In the genomic region with DNA sequence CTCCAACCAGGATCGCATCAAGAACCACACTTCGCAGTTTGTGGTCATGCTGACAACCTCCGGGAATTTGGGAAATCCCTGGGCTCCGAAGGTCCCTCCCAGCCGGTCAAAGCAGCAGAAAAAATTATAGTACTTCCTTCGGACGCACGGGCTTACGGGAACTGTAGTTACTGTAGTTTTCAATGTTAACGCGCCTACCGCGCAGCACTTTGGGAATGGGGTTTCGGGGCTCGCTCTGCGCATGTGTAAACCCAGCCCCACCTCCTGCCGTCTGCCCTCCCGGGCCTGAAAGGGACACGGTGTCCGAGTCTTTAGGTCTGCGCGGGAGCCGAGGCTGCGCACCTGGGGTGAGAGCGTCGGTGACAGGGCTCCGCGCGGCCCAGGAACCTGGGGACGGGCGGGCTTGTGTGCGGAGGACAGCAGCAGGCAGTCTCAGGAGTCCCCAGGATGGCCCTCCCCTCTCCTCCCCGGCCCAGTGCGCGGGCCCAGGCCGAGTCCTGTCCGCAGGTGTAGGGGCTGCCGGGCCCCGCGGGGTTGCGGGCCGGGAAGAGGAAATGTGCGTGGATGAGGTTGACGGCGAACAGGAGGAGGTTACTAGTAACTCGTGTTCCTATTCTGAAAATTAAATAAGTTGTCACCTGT, we compare ENCODE assay signal across 8 cellular contexts. TPM values are rescaled to one million over a fixed set of nuclear protein-coding genes. Genes with fewer than 3 reads are reported as not detected.
A peak's percentile ranks its signal among the peaks of the same experiment; 100 is the strongest.
DNase-seq lines count a peak whose midpoint lies in the region; ATAC-seq and TF ChIP-seq lines count a peak whose summit lies in the region.
"Not testable (repeated sequence)": the region's sequence is repeated elsewhere in the genome, so short reads cannot be mapped to it uniquely, and the experiment has no call there.

A gene (plus strand): TSS at position 236 of the 642 bp plus-strand sequence. CDS start 2,837 bp downstream, outside the sequence.

- DNase-seq in Daoy (ENCODE audit: low read depth) (peak; percentile 90), HS-27A (ENCODE audit: low read depth) (peak; percentile 20), brain microvascular endothelial cell (peak; percentile 96), right atrium auricular region (ENCODE audit: low spot score) (peak; percentile 90), osteocyte (ENCODE audit: extremely low spot score, unreplicated experiment) (peak; percentile 94)
- DNase-seq in activated CD4-positive, alpha-beta T cell treated with anti-CD3 and anti-CD28 coated beads for 1 hour = peak; percentile 52
- DNase-seq in stimulated activated CD8-positive, alpha-beta memory T cell treated with anti-CD3 and anti-CD28 coated beads, Interleukin-7, amount 100 ng/mL, for 4 hours (ENCODE audit: low read depth in 2 of 2) = peak; percentile 49 to 58

- peak within 1 kb of the TSS; percentile 71 for H3K27ac Mint-ChIP-seq in osteocyte (ENCODE audit: unreplicated experiment)

- not testable (repeated sequence) for H3K4me1 ChIP-seq in right atrium auricular region

- H3K4me3 ChIP-seq in brain microvascular endothelial cell (ENCODE audit: low read depth, low read length) (peak within 1 kb of the TSS; percentile 56), right atrium auricular region (peak within 1 kb of the TSS; percentile 54 to 60)

- TF ChIP-seq CTCF in brain microvascular endothelial cell (IDR thresholded peaks at IDR 0.05; ENCODE audit: low read depth, low read length, missing control alignments); right atrium auricular region (IDR thresholded peaks at IDR 0.05); osteocyte (IDR thresholded peaks at IDR 0.05): not testable (repeated sequence)

- peak; percentile 98 for ATAC-seq in GM21825 (IDR thresholded peaks at IDR 0.05; ENCODE audit: unreplicated experiment)

- H3K4me3 Mint-ChIP-seq in osteocyte (ENCODE audit: unreplicated experiment) = peak within 1 kb of the TSS; percentile 88

- H3K9me3 Mint-ChIP-seq in osteocyte (ENCODE audit: unreplicated experiment) = not testable (repeated sequence)

- H3K36me3 ChIP-seq in brain microvascular endothelial cell (replicated peaks); right atrium auricular region: not testable (repeated sequence)

- in situ Hi-C loops in brain microvascular endothelial cell (cut with HindIII; ENCODE audit: low pct_ligation_motif_present, low sequenced_read_pairs) = not testable (repeated sequence)

- H3K4me1 Mint-ChIP-seq in osteocyte (ENCODE audit: unreplicated experiment) = not testable (repeated sequence)

- H3K27me3 Mint-ChIP-seq in osteocyte (ENCODE audit: unreplicated experiment) = not testable (repeated sequence)

- not testable (repeated sequence) for H3K36me3 Mint-ChIP-seq in osteocyte (ENCODE audit: unreplicated experiment)

- H3K27ac ChIP-seq in brain microvascular endothelial cell = not testable (repeated sequence)
- peak within 1 kb of the TSS; percentile 77 to 82 for H3K27ac ChIP-seq in right atrium auricular region

- H3K27me3 ChIP-seq in brain microvascular endothelial cell (replicated peaks); right atrium auricular region: not testable (repeated sequence)

- not testable (repeated sequence) for H3K9me3 ChIP-seq in right atrium auricular region

RNA-seq across cellular contexts. Expression of the gene that starts here (rescaled TPM):
- 2.6 and 4.9 TPM in 2 replicates for total RNA-seq in Daoy (2014; rRNA removed; shearing (Covaris generic))
- total RNA-seq in right atrium auricular region (1 to 10 TPM; 4.3 to 8.6 TPM), osteocyte (5.1 and 5.5 TPM in 2 replicates)

Comparison
In these comparisons a context has a peak if more than half of its experiments do, and no peak if none do; other contexts are left out.
1. DNase-seq: peak in every context shown above with its lines; median percentile 96 in brain microvascular endothelial cell; 94 in osteocyte; 90 in Daoy; 90 in right atrium auricular region; 54 in stimulated activated CD8-positive, alpha-beta memory T cell treated with anti-CD3 and anti-CD28 coated beads, Interleukin-7, amount 100 ng/mL, for 4 hours; 52 in activated CD4-positive, alpha-beta T cell treated with anti-CD3 and anti-CD28 coated beads for 1 hour; 20 in HS-27A.